In the genomic region with DNA sequence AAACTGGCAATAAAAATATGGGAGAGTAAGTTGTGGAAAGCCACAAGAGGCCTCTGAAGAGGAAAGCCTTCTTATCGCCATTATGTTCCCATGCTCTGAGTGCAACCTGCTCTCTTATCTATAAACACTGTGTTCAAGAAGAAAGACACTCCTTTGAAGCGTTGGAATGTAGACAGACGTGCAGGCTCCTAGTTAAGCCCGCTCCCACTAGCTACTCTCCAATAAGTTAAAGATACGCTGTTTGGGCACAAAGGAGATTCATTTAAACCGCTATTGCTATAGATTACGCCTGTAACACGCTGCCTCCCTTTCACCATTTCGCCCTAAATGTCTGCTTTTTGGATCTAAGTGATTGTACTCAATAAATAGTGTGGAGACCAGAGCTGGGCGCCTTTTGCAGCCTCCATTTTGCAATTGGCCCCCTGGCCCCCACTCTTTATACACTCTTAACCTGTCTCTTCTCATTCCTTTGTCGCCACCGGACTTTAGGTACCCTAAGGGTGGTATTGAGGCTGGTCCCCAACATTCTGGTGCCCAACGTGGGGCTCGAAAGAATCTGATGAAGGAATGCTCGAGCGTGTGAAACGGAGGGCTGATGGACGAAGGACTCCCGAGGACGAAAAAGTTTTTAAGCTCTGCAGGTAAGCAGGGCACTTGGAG, we compare ENCODE assay signal across 8 cellular contexts. TPM values are rescaled to one million over a fixed set of nuclear protein-coding genes. Genes with fewer than 3 reads are reported as not detected.
DNase-seq lines count a peak whose midpoint lies in the region; ATAC-seq and TF ChIP-seq lines count a peak whose summit lies in the region.
"Not testable (repeated sequence)": the region's sequence is repeated elsewhere in the genome, so short reads cannot be mapped to it uniquely, and the experiment has no call there.

No MANE protein-coding gene starts in this region.

- H3F3A ChIP-seq in MM.1S (ENCODE audit: insufficient read depth, low read length): not testable (repeated sequence)

- H3K27ac ChIP-seq in MM.1S (ENCODE audit: low read length); rectal smooth muscle tissue (ENCODE audit: low read depth, low read length): not testable (repeated sequence)
- peak overlapping the region; percentile 77 to 88 for H3K27ac ChIP-seq in uterus

- H3K4me1 Mint-ChIP-seq in brain: peaks cover 16% of the 10 kb centered on the region
- not testable (repeated sequence) for H3K4me1 Mint-ChIP-seq in memory B cell

- intact Hi-C loops in uterus (cut with DNase I; ENCODE audit: low total_unique reads): not testable (repeated sequence)

- peak overlapping the region; percentile 24; the same call in 1 of the 2 replicates for H3K9ac ChIP-seq in MM.1S (ENCODE audit: low read length)
- not testable (repeated sequence) for H3K9ac ChIP-seq in rectal smooth muscle tissue (ENCODE audit: low read length)

- not testable (repeated sequence) for H3K4me1 ChIP-seq in MM.1S (ENCODE audit: low read length); rectal smooth muscle tissue (ENCODE audit: control insufficient read depth, insufficient read depth, low read length); uterus

- not testable (repeated sequence) for TF ChIP-seq POLR2A in uterus (IDR thresholded peaks at IDR 0.05)

- H3K79me2 ChIP-seq in MM.1S (ENCODE audit: low read length): not testable (repeated sequence)

- H3K27ac Mint-ChIP-seq in brain (peak overlapping the region in 4 of 5 experiments; percentile 36 to 85 (median 72)), memory B cell (peak overlapping the region; percentile 5)

- H3K4me3 Mint-ChIP-seq in brain (peak overlapping the region; percentile 88 to 95 (median 90)), memory B cell (peak overlapping the region; percentile 87)

- H3K27me3 ChIP-seq in MM.1S (replicated peaks; ENCODE audit: insufficient read depth, low read length); rectal smooth muscle tissue (ENCODE audit: control insufficient read depth, insufficient read depth, low read length); uterus: not testable (repeated sequence)

- not testable (repeated sequence) for TF ChIP-seq CTCF in MM.1S (IDR thresholded peaks at IDR 0.05; ENCODE audit: low read length); WI38 (IDR thresholded peaks at IDR 0.05; ENCODE audit: low read depth, low read length); brain (conservative IDR thresholded peaks at IDR 0.05); fibroblast of the aortic adventitia (IDR thresholded peaks at IDR 0.05; ENCODE audit: insufficient read depth, low read length); uterus (IDR thresholded peaks at IDR 0.05)

- H3K9me3 Mint-ChIP-seq in brain, memory B cell: not testable (repeated sequence)

- peak overlapping the region; percentile 97 for H3K4me2 ChIP-seq in MM.1S (ENCODE audit: low read depth, low read length)

- ATAC-seq in memory B cell (ENCODE audit: low read depth): not testable (repeated sequence)

- not testable (repeated sequence) for H4K20me1 ChIP-seq in MM.1S (ENCODE audit: insufficient read depth, low read length)

- not testable (repeated sequence) for H3K9me2 ChIP-seq in MM.1S (replicated peaks; ENCODE audit: insufficient read depth, low read length)

- H3K36me3 Mint-ChIP-seq in brain, memory B cell: not testable (repeated sequence)

- peaks cover 18% of the 10 kb centered on the region for H3K27me3 Mint-ChIP-seq in brain
- not testable (repeated sequence) for H3K27me3 Mint-ChIP-seq in memory B cell

- H2AFZ ChIP-seq in MM.1S (ENCODE audit: low read length): peak overlapping the region; percentile 84

- DNase-seq in ELR (ENCODE audit: low read depth): peak; percentile 22
- DNase-seq in MM.1S; fibroblast of the aortic adventitia (ENCODE audit: low read depth); memory B cell (ENCODE audit: low spot score in 2 of 2); uterus: not testable (repeated sequence)

- not testable (repeated sequence) for H3K9me3 ChIP-seq in MM.1S (replicated peaks; ENCODE audit: insufficient read depth, low read length); uterus

- H3K4me3 ChIP-seq in MM.1S (ENCODE audit: low read length) (peak overlapping the region; percentile 82), WI38 (ENCODE audit: low read depth, low read length) (peak overlapping the region; percentile 79), fibroblast of the aortic adventitia (ENCODE audit: low read depth, low read length) (peak overlapping the region; percentile 76), rectal smooth muscle tissue (ENCODE audit: low read length) (peak overlapping the region; percentile 63), uterus (peak overlapping the region; percentile 47 to 61)

- H3K36me3 ChIP-seq in MM.1S (replicated peaks; ENCODE audit: insufficient read depth, low read length); rectal smooth muscle tissue (ENCODE audit: control insufficient read depth, insufficient read depth, low read length); uterus: not testable (repeated sequence)

RNA-seq across cellular contexts. Expression of gene PRSS16, which starts 59.8 kb away (rescaled TPM):
- polyA plus RNA-seq in brain (ENCODE audit: insufficient read depth, low read depth, low replicate concordance): 24.8 TPM
- total RNA-seq in fibroblast of the aortic adventitia (ENCODE audit: low replicate concordance): not detected in 2 replicates
- under 1 TPM in 1 of 4 donors, not detected in 3; 0.88 TPM for total RNA-seq in uterus
